Comparison of ENCODE assay signal across 1 cellular context in the genomic region with DNA sequence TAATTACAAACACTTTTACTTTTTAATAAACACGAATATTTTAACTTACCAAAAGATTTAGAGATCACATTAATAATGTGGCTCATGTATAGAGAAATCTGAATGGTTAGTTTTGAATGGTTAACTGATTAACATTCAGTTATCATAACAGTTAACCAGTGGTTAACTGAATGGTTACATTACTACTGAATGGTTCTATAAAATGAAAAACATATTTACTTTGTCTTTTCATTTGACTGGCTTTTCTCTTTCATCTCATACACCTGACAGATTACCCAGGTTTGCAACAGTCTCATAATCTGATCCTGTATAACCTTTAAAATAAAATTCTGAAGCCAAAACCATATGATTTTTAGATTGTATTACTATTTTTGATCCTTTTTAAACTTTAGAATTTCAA.
TF ChIP-seq lines count a peak whose summit lies in the region.

No MANE protein-coding gene starts in this region.

TF ChIP-seq in SK-N-SH, 30 proteins besides CTCF, POLR2A, EP300 and RAD21 (continued from another document):
- TF ChIP-seq, protein P1, sequence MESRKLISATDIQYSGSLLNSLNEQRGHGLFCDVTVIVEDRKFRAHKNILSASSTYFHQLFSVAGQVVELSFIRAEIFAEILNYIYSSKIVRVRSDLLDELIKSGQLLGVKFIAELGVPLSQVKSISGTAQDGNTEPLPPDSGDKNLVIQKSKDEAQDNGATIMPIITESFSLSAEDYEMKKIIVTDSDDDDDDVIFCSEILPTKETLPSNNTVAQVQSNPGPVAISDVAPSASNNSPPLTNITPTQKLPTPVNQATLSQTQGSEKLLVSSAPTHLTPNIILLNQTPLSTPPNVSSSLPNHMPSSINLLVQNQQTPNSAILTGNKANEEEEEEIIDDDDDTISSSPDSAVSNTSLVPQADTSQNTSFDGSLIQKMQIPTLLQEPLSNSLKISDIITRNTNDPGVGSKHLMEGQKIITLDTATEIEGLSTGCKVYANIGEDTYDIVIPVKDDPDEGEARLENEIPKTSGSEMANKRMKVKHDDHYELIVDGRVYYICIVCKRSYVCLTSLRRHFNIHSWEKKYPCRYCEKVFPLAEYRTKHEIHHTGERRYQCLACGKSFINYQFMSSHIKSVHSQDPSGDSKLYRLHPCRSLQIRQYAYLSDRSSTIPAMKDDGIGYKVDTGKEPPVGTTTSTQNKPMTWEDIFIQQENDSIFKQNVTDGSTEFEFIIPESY (IDR thresholded peaks at IDR 0.05; ENCODE audit: borderline replicate concordance, low read depth), result no peak
- TF ChIP-seq GABPA (IDR thresholded peaks at IDR 0.05; ENCODE audit: low read depth), result no peak
- no peak for TF ChIP-seq RCOR1 (IDR thresholded peaks at IDR 0.05; ENCODE audit: low read length)
- no peak for TF ChIP-seq ELF1 (IDR thresholded peaks at IDR 0.05)
- TF ChIP-seq, protein P2, sequence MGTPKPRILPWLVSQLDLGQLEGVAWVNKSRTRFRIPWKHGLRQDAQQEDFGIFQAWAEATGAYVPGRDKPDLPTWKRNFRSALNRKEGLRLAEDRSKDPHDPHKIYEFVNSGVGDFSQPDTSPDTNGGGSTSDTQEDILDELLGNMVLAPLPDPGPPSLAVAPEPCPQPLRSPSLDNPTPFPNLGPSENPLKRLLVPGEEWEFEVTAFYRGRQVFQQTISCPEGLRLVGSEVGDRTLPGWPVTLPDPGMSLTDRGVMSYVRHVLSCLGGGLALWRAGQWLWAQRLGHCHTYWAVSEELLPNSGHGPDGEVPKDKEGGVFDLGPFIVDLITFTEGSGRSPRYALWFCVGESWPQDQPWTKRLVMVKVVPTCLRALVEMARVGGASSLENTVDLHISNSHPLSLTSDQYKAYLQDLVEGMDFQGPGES (IDR thresholded peaks at IDR 0.05; ENCODE audit: low read depth, low read length), result no peak
- TF ChIP-seq RFX5 (IDR thresholded peaks at IDR 0.05; ENCODE audit: low read length), result no peak
- TF ChIP-seq, protein P3, sequence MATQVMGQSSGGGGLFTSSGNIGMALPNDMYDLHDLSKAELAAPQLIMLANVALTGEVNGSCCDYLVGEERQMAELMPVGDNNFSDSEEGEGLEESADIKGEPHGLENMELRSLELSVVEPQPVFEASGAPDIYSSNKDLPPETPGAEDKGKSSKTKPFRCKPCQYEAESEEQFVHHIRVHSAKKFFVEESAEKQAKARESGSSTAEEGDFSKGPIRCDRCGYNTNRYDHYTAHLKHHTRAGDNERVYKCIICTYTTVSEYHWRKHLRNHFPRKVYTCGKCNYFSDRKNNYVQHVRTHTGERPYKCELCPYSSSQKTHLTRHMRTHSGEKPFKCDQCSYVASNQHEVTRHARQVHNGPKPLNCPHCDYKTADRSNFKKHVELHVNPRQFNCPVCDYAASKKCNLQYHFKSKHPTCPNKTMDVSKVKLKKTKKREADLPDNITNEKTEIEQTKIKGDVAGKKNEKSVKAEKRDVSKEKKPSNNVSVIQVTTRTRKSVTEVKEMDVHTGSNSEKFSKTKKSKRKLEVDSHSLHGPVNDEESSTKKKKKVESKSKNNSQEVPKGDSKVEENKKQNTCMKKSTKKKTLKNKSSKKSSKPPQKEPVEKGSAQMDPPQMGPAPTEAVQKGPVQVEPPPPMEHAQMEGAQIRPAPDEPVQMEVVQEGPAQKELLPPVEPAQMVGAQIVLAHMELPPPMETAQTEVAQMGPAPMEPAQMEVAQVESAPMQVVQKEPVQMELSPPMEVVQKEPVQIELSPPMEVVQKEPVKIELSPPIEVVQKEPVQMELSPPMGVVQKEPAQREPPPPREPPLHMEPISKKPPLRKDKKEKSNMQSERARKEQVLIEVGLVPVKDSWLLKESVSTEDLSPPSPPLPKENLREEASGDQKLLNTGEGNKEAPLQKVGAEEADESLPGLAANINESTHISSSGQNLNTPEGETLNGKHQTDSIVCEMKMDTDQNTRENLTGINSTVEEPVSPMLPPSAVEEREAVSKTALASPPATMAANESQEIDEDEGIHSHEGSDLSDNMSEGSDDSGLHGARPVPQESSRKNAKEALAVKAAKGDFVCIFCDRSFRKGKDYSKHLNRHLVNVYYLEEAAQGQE (IDR thresholded peaks at IDR 0.05; ENCODE audit: low read depth, low read length), result no peak
- no peak for TF ChIP-seq NRF1 (IDR thresholded peaks at IDR 0.05; ENCODE audit: low read depth, low read length)
- no peak for TF ChIP-seq JUND (IDR thresholded peaks at IDR 0.05)
- TF ChIP-seq TCF12 (IDR thresholded peaks at IDR 0.05), result no peak
- TF ChIP-seq MEF2A (IDR thresholded peaks at IDR 0.05; ENCODE audit: borderline replicate concordance, low read depth), result no peak
- TF ChIP-seq, protein P4, sequence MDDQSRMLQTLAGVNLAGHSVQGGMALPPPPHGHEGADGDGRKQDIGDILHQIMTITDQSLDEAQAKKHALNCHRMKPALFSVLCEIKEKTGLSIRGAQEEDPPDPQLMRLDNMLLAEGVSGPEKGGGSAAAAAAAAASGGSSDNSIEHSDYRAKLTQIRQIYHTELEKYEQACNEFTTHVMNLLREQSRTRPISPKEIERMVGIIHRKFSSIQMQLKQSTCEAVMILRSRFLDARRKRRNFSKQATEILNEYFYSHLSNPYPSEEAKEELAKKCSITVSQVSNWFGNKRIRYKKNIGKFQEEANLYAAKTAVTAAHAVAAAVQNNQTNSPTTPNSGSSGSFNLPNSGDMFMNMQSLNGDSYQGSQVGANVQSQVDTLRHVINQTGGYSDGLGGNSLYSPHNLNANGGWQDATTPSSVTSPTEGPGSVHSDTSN (IDR thresholded peaks at IDR 0.05), result no peak
- no peak for TF ChIP-seq CHD2 (IDR thresholded peaks at IDR 0.05; ENCODE audit: low read length, partially characterized antibody)
- no peak for TF ChIP-seq FOXM1 (IDR thresholded peaks at IDR 0.05; ENCODE audit: low read depth)
- no peak for TF ChIP-seq GATA2 (CRISPR knock-in tag; IDR thresholded peaks at IDR 0.05)
- no peak for TF ChIP-seq TAF1 (IDR thresholded peaks at IDR 0.05; ENCODE audit: borderline replicate concordance, low read depth, low read length)
